ENCODE assay signal across 24 cellular contexts in genomic region chr15:38516636-38517035, GRCh38. TPM values are rescaled to one million over a fixed set of nuclear protein-coding genes. Genes with fewer than 3 reads are reported as not detected.
DNase-seq lines count a peak whose midpoint lies in the region; ATAC-seq and TF ChIP-seq lines count a peak whose summit lies in the region.
"Had no signal": no experiment of that assay in that cellular context is flagged by ENCODE, and none has a peak within 500 bp of the region (broad histone marks: within the 10 kb centered on the region; RNA-seq: fewer than 3 reads in every experiment).

No MANE protein-coding gene starts in this region.

- H3K27ac Mint-ChIP-seq in CD8-positive, alpha-beta T cell = peak overlapping the region; percentile 57
- H3K27ac Mint-ChIP-seq in activated naive CD8-positive, alpha-beta T cell treated with anti-CD3 and anti-CD28 coated beads for 36 hours = peak overlapping the region; percentile 47
- H3K27ac Mint-ChIP-seq in naive thymus-derived CD8-positive, alpha-beta T cell = peak overlapping the region in 8 of 10 donors; percentile 26 to 86 (median 82)

- CTCF ChIA-PET in CD8-positive, alpha-beta T cell (lab: Charles Lee) = interaction anchor here (1.2 to 3.6 kb wide), 6 partner anchors 17 to 184 kb away, joined by 3 to 25 read pairs (median 7); no protein-coding TSS in a partner anchor

- H3K27me3 ChIP-seq in CD8-positive, alpha-beta T cell (ENCODE audit: insufficient read depth, low read length) = no peaks in the 10 kb centered on the region
- no peaks in the 10 kb centered on the region for H3K27me3 ChIP-seq in effector memory CD4-positive, alpha-beta T cell (replicated peaks; ENCODE audit: control insufficient read depth, insufficient read depth, low read length, poor library complexity, severe bottlenecking)
- H3K27me3 ChIP-seq: neutrophil, testis, vagina had no signal

- intact Hi-C loops in CD8-positive, alpha-beta T cell (cut with DNase I, micrococcal nuclease) = no loop called here

- no peak for DNase-seq in CD8-positive, alpha-beta T cell
- DNase-seq in NCI-H69 (lab: John Stamatoyannopoulos, UW) = peak; percentile 28
- DNase-seq in activated naive CD8-positive, alpha-beta T cell treated with anti-CD3 and anti-CD28 coated beads for 36 hours = no peak
- DNase-seq in naive thymus-derived CD8-positive, alpha-beta T cell = no peak
- no peak for DNase-seq in effector memory CD4-positive, alpha-beta T cell
- DNase-seq: activated CD4-positive, alpha-beta T cell treated with anti-CD3 and anti-CD28 coated beads for 1 hour; effector CD4-positive, alpha-beta T cell; foreskin melanocyte; islet precursor cell; lower lobe of right lung; NCI-H146; NCI-H2171; NCI-H524; SK-N-SH; testis had no signal

- TF ChIP-seq CTCF in CD8-positive, alpha-beta T cell (IDR thresholded peaks at IDR 0.05) = no peak

- H3K4me3 Mint-ChIP-seq in CD8-positive, alpha-beta T cell = no peak overlapping the region
- no peak overlapping the region for H3K4me3 Mint-ChIP-seq in activated naive CD8-positive, alpha-beta T cell treated with anti-CD3 and anti-CD28 coated beads for 36 hours
- no peak overlapping the region for H3K4me3 Mint-ChIP-seq in naive thymus-derived CD8-positive, alpha-beta T cell

- no peak overlapping the region for H3K4me3 ChIP-seq in CD8-positive, alpha-beta T cell (ENCODE audit: low read depth, low read length)
- H3K4me3 ChIP-seq in effector memory CD4-positive, alpha-beta T cell (ENCODE audit: insufficient read depth, low read depth, low read length, poor library complexity, severe bottlenecking) = no peak overlapping the region
- H3K4me3 ChIP-seq: GM12878, hepatocyte, lower lobe of right lung, testis, vagina had no signal

- peaks cover 78% of the 10 kb centered on the region for H3K36me3 ChIP-seq in CD8-positive, alpha-beta T cell (ENCODE audit: insufficient read depth, low read length)
- peaks cover 86% of the 10 kb centered on the region for H3K36me3 ChIP-seq in effector memory CD4-positive, alpha-beta T cell (ENCODE audit: control insufficient read depth, insufficient read depth, low read length)
- H3K36me3 ChIP-seq: vagina had no signal

- no peak overlapping the region for H3K27ac ChIP-seq in CD8-positive, alpha-beta T cell (ENCODE audit: low read depth, low read length)
- no peak overlapping the region for H3K27ac ChIP-seq in effector memory CD4-positive, alpha-beta T cell (ENCODE audit: insufficient read depth, low read length, poor library complexity, severe bottlenecking)
- H3K27ac ChIP-seq: hepatocyte, lower lobe of right lung, neutrophil, RWPE1, testis, vagina had no signal

- POLR2A ChIA-PET in CD8-positive, alpha-beta T cell (lab: Charles Lee) = no interaction called here
- POLR2A ChIA-PET in naive thymus-derived CD8-positive, alpha-beta T cell (lab: Charles Lee) = interaction anchor here (1.1 kb wide), 1 partner anchor 169 kb away, joined by 3 read pairs; no protein-coding TSS in a partner anchor

- no peaks in the 10 kb centered on the region for H3K27me3 Mint-ChIP-seq in CD8-positive, alpha-beta T cell (ENCODE audit: low read depth)
- H3K27me3 Mint-ChIP-seq in activated naive CD8-positive, alpha-beta T cell treated with anti-CD3 and anti-CD28 coated beads for 36 hours = no peaks in the 10 kb centered on the region
- H3K27me3 Mint-ChIP-seq in naive thymus-derived CD8-positive, alpha-beta T cell = no peaks in the 10 kb centered on the region

- no peaks in the 10 kb centered on the region for H3K9me3 Mint-ChIP-seq in CD8-positive, alpha-beta T cell
- H3K9me3 Mint-ChIP-seq in activated naive CD8-positive, alpha-beta T cell treated with anti-CD3 and anti-CD28 coated beads for 36 hours = no peaks in the 10 kb centered on the region
- H3K9me3 Mint-ChIP-seq in naive thymus-derived CD8-positive, alpha-beta T cell = no peaks in the 10 kb centered on the region

- H3K4me1 Mint-ChIP-seq in CD8-positive, alpha-beta T cell (ENCODE audit: low read depth) = peaks cover 27% of the 10 kb centered on the region
- peaks cover 33% of the 10 kb centered on the region for H3K4me1 Mint-ChIP-seq in activated naive CD8-positive, alpha-beta T cell treated with anti-CD3 and anti-CD28 coated beads for 36 hours
- peaks cover 12 to 34% (median 22%) of the 10 kb centered on the region in 4 donors for H3K4me1 Mint-ChIP-seq in naive thymus-derived CD8-positive, alpha-beta T cell

- H3K36me3 Mint-ChIP-seq in CD8-positive, alpha-beta T cell = peaks cover 89% of the 10 kb centered on the region
- peaks cover 25% of the 10 kb centered on the region for H3K36me3 Mint-ChIP-seq in activated naive CD8-positive, alpha-beta T cell treated with anti-CD3 and anti-CD28 coated beads for 36 hours
- H3K36me3 Mint-ChIP-seq in naive thymus-derived CD8-positive, alpha-beta T cell = peaks cover 8 to 86% (median 17%) of the 10 kb centered on the region in 3 donors

- H3K9me3 ChIP-seq in CD8-positive, alpha-beta T cell (ENCODE audit: low read length) = no peaks in the 10 kb centered on the region
- H3K9me3 ChIP-seq in effector memory CD4-positive, alpha-beta T cell (ENCODE audit: control insufficient read depth, low read length) = no peaks in the 10 kb centered on the region
- H3K9me3 ChIP-seq: lower lobe of right lung, neutrophil, SK-N-SH, testis, vagina had no signal

- no peak for ATAC-seq in CD8-positive, alpha-beta T cell
- ATAC-seq in naive thymus-derived CD8-positive, alpha-beta T cell = no peak
- ATAC-seq in GM21423 (IDR thresholded peaks at IDR 0.05; ENCODE audit: unreplicated experiment) (no peak), HG02840 (IDR thresholded peaks at IDR 0.05; ENCODE audit: low FRiP score, unreplicated experiment) (no peak)
- ATAC-seq: esophagus mucosa, GM12878, HCT116, lower lobe of right lung had no signal

- H3K4me1 ChIP-seq in CD8-positive, alpha-beta T cell (ENCODE audit: insufficient read depth, low read length) = peaks cover 5% of the 10 kb centered on the region
- no peaks in the 10 kb centered on the region for H3K4me1 ChIP-seq in effector memory CD4-positive, alpha-beta T cell (ENCODE audit: control insufficient read depth, insufficient read depth, low read length, poor library complexity, severe bottlenecking)
- H3K4me1 ChIP-seq: lower lobe of right lung, testis, vagina had no signal

RNA-seq across cellular contexts. Expression of gene RASGRP1, which starts 48.0 kb away (rescaled TPM):
- total RNA-seq in CD8-positive, alpha-beta T cell = 10 to 100 TPM; 58.2 to 65.2 TPM
- total RNA-seq in activated naive CD8-positive, alpha-beta T cell treated with anti-CD3 and anti-CD28 coated beads for 36 hours = 10 to 100 TPM; 42.7 to 46.6 TPM
- total RNA-seq in naive thymus-derived CD8-positive, alpha-beta T cell = 10 to 100 TPM; 83.7 to 88.5 TPM
- polyA plus RNA-seq in naive thymus-derived CD8-positive, alpha-beta T cell = 10 to 100 TPM; 52.3 to 90.5 (median 73.4) TPM
